ENCODE assay signal across 7 cellular contexts in genomic region chr2:30269114-30269770, GRCh38. TPM values are rescaled to one million over a fixed set of nuclear protein-coding genes. Genes with fewer than 3 reads are reported as not detected.
A peak's percentile ranks its signal among the peaks of the same experiment; 100 is the strongest.
DNase-seq lines count a peak whose midpoint lies in the region; ATAC-seq and TF ChIP-seq lines count a peak whose summit lies in the region.
"Not testable (repeated sequence)": the region's sequence is repeated elsewhere in the genome, so short reads cannot be mapped to it uniquely, and the experiment has no call there.

No MANE protein-coding gene starts in this region.

- not testable (repeated sequence) for H3K4me3 Mint-ChIP-seq in CD8-positive, alpha-beta T cell; activated B cell treated with CpG ODN at 0.5 μM for 24 hours; activated naive CD4-positive, alpha-beta T cell treated with anti-CD3 and anti-CD28 coated beads, Interleukin-2, amount 50 U/mL, for 24 hours; memory B cell; stimulated activated effector memory CD8-positive, alpha-beta T cell treated with anti-CD3 and anti-CD28 coated beads, Interleukin-12 subunit alpha, Interleukin-12 subunit beta, amount 100 ng/mL, for 72 hours

- not testable (repeated sequence) for H3K9me3 ChIP-seq in CD8-positive, alpha-beta T cell (ENCODE audit: low read length)

- CTCF ChIA-PET in CD8-positive, alpha-beta T cell (lab: Charles Lee), result interaction anchor here (0.6 to 2.3 kb wide), 3 partner anchors 14 to 61 kb away, joined by 3 to 8 read pairs (median 3); no protein-coding TSS in a partner anchor
- CTCF ChIA-PET in activated B cell treated with CpG ODN at 0.5 μM for 24 hours (lab: Charles Lee), result interaction anchor here (0.7 to 1.6 kb wide), 3 partner anchors 13 to 65 kb away, joined by 3 to 4 read pairs (median 4); no protein-coding TSS in a partner anchor

- DNase-seq in CD8-positive, alpha-beta T cell; activated B cell treated with CpG ODN at 0.5 μM for 24 hours; memory B cell (ENCODE audit: low spot score in 2 of 2); stimulated activated effector memory CD8-positive, alpha-beta T cell treated with anti-CD3 and anti-CD28 coated beads, Interleukin-12 subunit alpha, Interleukin-12 subunit beta, amount 100 ng/mL, for 72 hours (ENCODE audit: low spot score in 2 of 2): not testable (repeated sequence)
- DNase-seq in activated CD8-positive, alpha-beta memory T cell treated with anti-CD3 and anti-CD28 coated beads for 24 hours, result peak; percentile 42
- peak; percentile 65 for DNase-seq in coronary artery (ENCODE audit: low spot score)

- H3K4me3 ChIP-seq in CD8-positive, alpha-beta T cell (ENCODE audit: low read depth, low read length); coronary artery: not testable (repeated sequence)

- not testable (repeated sequence) for H3K27me3 ChIP-seq in CD8-positive, alpha-beta T cell (ENCODE audit: insufficient read depth, low read length)

- not testable (repeated sequence) for H3K36me3 ChIP-seq in CD8-positive, alpha-beta T cell (ENCODE audit: insufficient read depth, low read length)

- POLR2A ChIA-PET in CD8-positive, alpha-beta T cell (lab: Charles Lee), result interaction anchor here (0.6 to 5.0 kb wide), 7 partner anchors 10 to 68 kb away, joined by 3 to 63 read pairs (median 4); partner anchors contain the start of gene LBH
- POLR2A ChIA-PET in activated B cell treated with CpG ODN at 0.5 μM for 24 hours (lab: Charles Lee), result interaction anchor here (0.6 to 1.9 kb wide), 4 partner anchors 12 to 141 kb away, joined by 3 to 5 read pairs (median 4); partner anchors contain the start of gene LBH

- peaks cover 46% of the 10 kb centered on the region for H3K4me1 ChIP-seq in CD8-positive, alpha-beta T cell (ENCODE audit: insufficient read depth, low read length)

- H3K27me3 Mint-ChIP-seq in CD8-positive, alpha-beta T cell (ENCODE audit: low read depth); activated B cell treated with CpG ODN at 0.5 μM for 24 hours; activated naive CD4-positive, alpha-beta T cell treated with anti-CD3 and anti-CD28 coated beads, Interleukin-2, amount 50 U/mL, for 24 hours; memory B cell: not testable (repeated sequence)

- not testable (repeated sequence) for ATAC-seq in CD8-positive, alpha-beta T cell; activated B cell treated with CpG ODN at 0.5 μM for 24 hours (ENCODE audit: low read depth); memory B cell (ENCODE audit: low read depth); stimulated activated effector memory CD8-positive, alpha-beta T cell treated with anti-CD3 and anti-CD28 coated beads, Interleukin-12 subunit alpha, Interleukin-12 subunit beta, amount 100 ng/mL, for 72 hours

- intact Hi-C loops in CD8-positive, alpha-beta T cell (cut with DNase I, micrococcal nuclease), result loop anchor here (5.0 kb wide), 3 partner anchors 48 to 153 kb away; no protein-coding TSS in a partner anchor
- intact Hi-C loops in activated B cell treated with CpG ODN at 0.5 μM for 24 hours (cut with micrococcal nuclease), result not testable (repeated sequence)

- H3K4me1 Mint-ChIP-seq in CD8-positive, alpha-beta T cell (ENCODE audit: low read depth), result peaks cover 77% of the 10 kb centered on the region
- peaks cover 98% of the 10 kb centered on the region for H3K4me1 Mint-ChIP-seq in activated B cell treated with CpG ODN at 0.5 μM for 24 hours
- peaks cover 87% of the 10 kb centered on the region for H3K4me1 Mint-ChIP-seq in activated naive CD4-positive, alpha-beta T cell treated with anti-CD3 and anti-CD28 coated beads, Interleukin-2, amount 50 U/mL, for 24 hours
- H3K4me1 Mint-ChIP-seq in memory B cell, result peaks cover 66% of the 10 kb centered on the region
- H3K4me1 Mint-ChIP-seq in stimulated activated effector memory CD8-positive, alpha-beta T cell treated with anti-CD3 and anti-CD28 coated beads, Interleukin-12 subunit alpha, Interleukin-12 subunit beta, amount 100 ng/mL, for 72 hours, result peaks cover 86% of the 10 kb centered on the region

- not testable (repeated sequence) for H3K9me3 Mint-ChIP-seq in CD8-positive, alpha-beta T cell; activated B cell treated with CpG ODN at 0.5 μM for 24 hours; activated naive CD4-positive, alpha-beta T cell treated with anti-CD3 and anti-CD28 coated beads, Interleukin-2, amount 50 U/mL, for 24 hours; memory B cell; stimulated activated effector memory CD8-positive, alpha-beta T cell treated with anti-CD3 and anti-CD28 coated beads, Interleukin-12 subunit alpha, Interleukin-12 subunit beta, amount 100 ng/mL, for 72 hours

- TF ChIP-seq CTCF in CD8-positive, alpha-beta T cell (IDR thresholded peaks at IDR 0.05); activated B cell treated with CpG ODN at 0.5 μM for 24 hours (IDR thresholded peaks at IDR 0.05); coronary artery (IDR thresholded peaks at IDR 0.05): not testable (repeated sequence)

- not testable (repeated sequence) for H3K27ac ChIP-seq in CD8-positive, alpha-beta T cell (ENCODE audit: low read depth, low read length)
- peak overlapping the region in 1 of 2 donors; percentile 70 for H3K27ac ChIP-seq in coronary artery

- H3K36me3 Mint-ChIP-seq in CD8-positive, alpha-beta T cell; activated B cell treated with CpG ODN at 0.5 μM for 24 hours (ENCODE audit: low read depth); activated naive CD4-positive, alpha-beta T cell treated with anti-CD3 and anti-CD28 coated beads, Interleukin-2, amount 50 U/mL, for 24 hours; memory B cell: not testable (repeated sequence)
- H3K36me3 Mint-ChIP-seq in stimulated activated effector memory CD8-positive, alpha-beta T cell treated with anti-CD3 and anti-CD28 coated beads, Interleukin-12 subunit alpha, Interleukin-12 subunit beta, amount 100 ng/mL, for 72 hours, result peaks cover 40% of the 10 kb centered on the region

- peak overlapping the region; percentile 66 for H3K27ac Mint-ChIP-seq in CD8-positive, alpha-beta T cell
- H3K27ac Mint-ChIP-seq in activated B cell treated with CpG ODN at 0.5 μM for 24 hours (peak overlapping the region; percentile 82), memory B cell (peak overlapping the region; percentile 45)
- peak overlapping the region; percentile 12 for H3K27ac Mint-ChIP-seq in activated naive CD4-positive, alpha-beta T cell treated with anti-CD3 and anti-CD28 coated beads, Interleukin-2, amount 50 U/mL, for 24 hours
- peak overlapping the region; percentile 93 for H3K27ac Mint-ChIP-seq in stimulated activated effector memory CD8-positive, alpha-beta T cell treated with anti-CD3 and anti-CD28 coated beads, Interleukin-12 subunit alpha, Interleukin-12 subunit beta, amount 100 ng/mL, for 72 hours

RNA-seq across cellular contexts. Expression of gene LBH, which starts 37.9 kb away (rescaled TPM):
- total RNA-seq in CD8-positive, alpha-beta T cell, result 100 to 1,000 TPM; 127 to 133 TPM
- 120 and 131 TPM in 2 replicates for total RNA-seq in activated B cell treated with CpG ODN at 0.5 μM for 24 hours

Comparison
In these comparisons a context has a peak if more than half of its experiments do, and no peak if none do; other contexts are left out.
1. H3K27ac Mint-ChIP-seq: peak in every context shown above with its lines; median percentile 93 in stimulated activated effector memory CD8-positive, alpha-beta T cell treated with anti-CD3 and anti-CD28 coated beads, Interleukin-12 subunit alpha, Interleukin-12 subunit beta, amount 100 ng/mL, for 72 hours; 82 in activated B cell treated with CpG ODN at 0.5 μM for 24 hours; 66 in CD8-positive, alpha-beta T cell; 45 in memory B cell; 12 in activated naive CD4-positive, alpha-beta T cell treated with anti-CD3 and anti-CD28 coated beads, Interleukin-2, amount 50 U/mL, for 24 hours.